ENCODE assay signal across 25 cellular contexts in genomic region chr17:82194765-82195164, GRCh38.
"Had no signal": no experiment of that assay in that cellular context is flagged by ENCODE, and none has a peak within 500 bp of the region (broad histone marks: within the 10 kb centered on the region; RNA-seq: fewer than 3 reads in every experiment).

No MANE protein-coding gene starts in this region.

- H3K4me1 ChIP-seq: esophagus squamous epithelium, gastrocnemius medialis, lower lobe of right lung had no signal

- DNase-seq: effector CD8-positive, alpha-beta T cell; effector memory CD8-positive, alpha-beta T cell; endodermal cell; erythroblast; esophagus squamous epithelium; foreskin fibroblast; foreskin melanocyte; gastrocnemius medialis; glutamatergic neuron; head of caudate nucleus; heart right ventricle; hippocampal formation; left cardiac atrium; left lung; left ventricle myocardium superior; lower lobe of right lung; mesendoderm; midbrain had no signal

- H3K27me3 ChIP-seq: esophagus squamous epithelium, gastrocnemius medialis, heart right ventricle, left lung had no signal

- H3K9me3 ChIP-seq: esophagus squamous epithelium, gastrocnemius medialis, heart right ventricle, left lung, lower lobe of right lung had no signal

- FAIRE-seq: colon, endometrium, islet of Langerhans, keratinocyte had no signal

- ATAC-seq: effector memory CD8-positive, alpha-beta T cell; esophagus mucosa; gastrocnemius medialis; heart right ventricle; left cardiac atrium; left lung; left ventricle myocardium superior; lower lobe of right lung had no signal

- H3K27ac ChIP-seq: coronary artery, epithelial cell of prostate, esophagus squamous epithelium, gastrocnemius medialis, lower lobe of right lung had no signal

- H3K4me3 ChIP-seq: coronary artery, esophagus squamous epithelium, gastrocnemius medialis had no signal
